19 cellular contexts compared by ENCODE assay signal in the genomic region with DNA sequence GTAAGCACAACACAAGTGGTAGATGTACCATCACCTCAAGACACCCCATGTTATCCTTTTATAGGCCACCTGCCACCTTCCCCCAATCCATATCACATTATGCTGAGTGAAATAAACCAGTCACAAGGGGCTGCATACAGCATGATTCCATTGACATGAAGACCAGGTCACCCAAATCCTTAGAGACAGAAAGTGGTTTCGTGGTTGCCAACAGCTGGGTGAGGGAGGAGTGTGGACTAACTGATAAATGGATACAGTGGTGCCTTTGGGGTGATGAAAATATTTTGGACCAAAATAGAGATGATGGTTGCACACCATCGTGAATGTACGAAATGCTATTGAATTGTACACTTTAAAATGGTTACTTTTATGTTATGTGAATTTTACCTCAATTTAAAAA.
DNase-seq lines count a peak whose midpoint lies in the region; FAIRE-seq and TF ChIP-seq lines count a peak whose summit lies in the region.
"Had no signal": no experiment of that assay in that cellular context is flagged by ENCODE, and none has a peak within 500 bp of the region (broad histone marks: within the 10 kb centered on the region; RNA-seq: fewer than 3 reads in every experiment).

No MANE protein-coding gene starts in this region.

- H2AFZ ChIP-seq in OCI-LY7 (ENCODE audit: low read length), result peak overlapping the region; percentile 64; the same call in 1 of the 2 replicates

- no peaks in the 10 kb centered on the region for H3K27me3 ChIP-seq in ovary

- H3K27ac ChIP-seq in OCI-LY7 (ENCODE audit: low read depth, low read length, poor library complexity, severe bottlenecking), result no peak overlapping the region
- H3K27ac ChIP-seq in ovary, result no peak overlapping the region

- no peaks in the 10 kb centered on the region; the same call in 1 of the 2 replicates for H3K36me3 ChIP-seq in OCI-LY7 (ENCODE audit: insufficient read depth, low read length)
- H3K36me3 ChIP-seq in ovary, result no peaks in the 10 kb centered on the region
- H3K36me3 ChIP-seq: HAP-1 had no signal

- BruUV-seq in OCI-LY7 (replicated peaks; lab: Mats Ljungman, UMichigan), result no TSS peak

- TF ChIP-seq EP300 in ovary (IDR thresholded peaks at IDR 0.05), result no peak

- no peaks in the 10 kb centered on the region for H3K79me2 ChIP-seq in OCI-LY7 (ENCODE audit: insufficient read depth, low read depth, low read length)

- CTCF ChIA-PET in OCI-LY7 (lab: Charles Lee; ENCODE audit: unreplicated experiment), result no interaction called here

- H3K4me2 ChIP-seq in OCI-LY7 (ENCODE audit: low read length), result no peak overlapping the region

- H3K9me3 ChIP-seq in OCI-LY7 (ENCODE audit: low read length) (no peaks in the 10 kb centered on the region), ovary (no peaks in the 10 kb centered on the region)
- H3K9me3 ChIP-seq: HAP-1 had no signal

- TF ChIP-seq CTCF in OCI-LY7 (conservative IDR thresholded peaks at IDR 0.05; ENCODE audit: low read length) (no peak), ovary (IDR thresholded peaks at IDR 0.05) (no peak)

- 79 to 87% (median 80%) methylated on average over 3 of the region's 3 CpGs for WGBS in ovary, 3 donors

- no peaks in the 10 kb centered on the region for H3K9me2 ChIP-seq in OCI-LY7 (ENCODE audit: insufficient read depth, low read length)

- H3K4me3 ChIP-seq in OCI-LY7 (ENCODE audit: low read depth, low read length, poor library complexity, severe bottlenecking), result no peak overlapping the region
- no peak overlapping the region for H3K4me3 ChIP-seq in ovary
- H3K4me3 ChIP-seq: HAP-1 had no signal

- H3K4me1 ChIP-seq in OCI-LY7 (ENCODE audit: insufficient read depth, low read length, poor library complexity, severe bottlenecking) (no peaks in the 10 kb centered on the region), ovary (ENCODE audit: insufficient read depth) (no peaks in the 10 kb centered on the region)
- H3K4me1 ChIP-seq: HAP-1 had no signal

- no peaks in the 10 kb centered on the region for H4K20me1 ChIP-seq in OCI-LY7 (ENCODE audit: insufficient read depth, low read length)

- no peak for DNase-seq in HTR-8/SVneo (ENCODE audit: insufficient read length, low spot score)
- DNase-seq in OCI-LY7 (ENCODE audit: low spot score), result no peak
- DNase-seq in myocyte (ENCODE audit: low read depth), result peak; percentile 69
- DNase-seq in NOMO-1 (lab: John Stamatoyannopoulos, UW; ENCODE audit: unreplicated experiment in 2 of 2), result no peak
- no peak for DNase-seq in medulla oblongata (ENCODE audit: extremely low spot score)
- no peak for DNase-seq in ovary
- DNase-seq: CD4-positive, alpha-beta T cell; CD8-positive, alpha-beta memory T cell; DMS 273 treated with DMSO at 0.1 percent for 48 hours; DMS79; EL; GDM1; GOT3; HFFc6 had no signal

- TF ChIP-seq POLR2A in ovary (IDR thresholded peaks at IDR 0.05), result no peak

- FAIRE-seq in HTR-8/SVneo (lab: Jason Lieb, UNC), result peak; percentile 87
- FAIRE-seq: D721Med, GM12891, GM18507, H54 had no signal

- intact Hi-C loops in OCI-LY7 (cut with micrococcal nuclease; ENCODE audit: unreplicated experiment) (no loop called here), ovary (cut with DNase I) (no loop called here)

- POLR2A ChIA-PET in OCI-LY7 (lab: Charles Lee), result no interaction called here
